Comparison of ENCODE assay signal across 9 cellular contexts in the genomic region with DNA sequence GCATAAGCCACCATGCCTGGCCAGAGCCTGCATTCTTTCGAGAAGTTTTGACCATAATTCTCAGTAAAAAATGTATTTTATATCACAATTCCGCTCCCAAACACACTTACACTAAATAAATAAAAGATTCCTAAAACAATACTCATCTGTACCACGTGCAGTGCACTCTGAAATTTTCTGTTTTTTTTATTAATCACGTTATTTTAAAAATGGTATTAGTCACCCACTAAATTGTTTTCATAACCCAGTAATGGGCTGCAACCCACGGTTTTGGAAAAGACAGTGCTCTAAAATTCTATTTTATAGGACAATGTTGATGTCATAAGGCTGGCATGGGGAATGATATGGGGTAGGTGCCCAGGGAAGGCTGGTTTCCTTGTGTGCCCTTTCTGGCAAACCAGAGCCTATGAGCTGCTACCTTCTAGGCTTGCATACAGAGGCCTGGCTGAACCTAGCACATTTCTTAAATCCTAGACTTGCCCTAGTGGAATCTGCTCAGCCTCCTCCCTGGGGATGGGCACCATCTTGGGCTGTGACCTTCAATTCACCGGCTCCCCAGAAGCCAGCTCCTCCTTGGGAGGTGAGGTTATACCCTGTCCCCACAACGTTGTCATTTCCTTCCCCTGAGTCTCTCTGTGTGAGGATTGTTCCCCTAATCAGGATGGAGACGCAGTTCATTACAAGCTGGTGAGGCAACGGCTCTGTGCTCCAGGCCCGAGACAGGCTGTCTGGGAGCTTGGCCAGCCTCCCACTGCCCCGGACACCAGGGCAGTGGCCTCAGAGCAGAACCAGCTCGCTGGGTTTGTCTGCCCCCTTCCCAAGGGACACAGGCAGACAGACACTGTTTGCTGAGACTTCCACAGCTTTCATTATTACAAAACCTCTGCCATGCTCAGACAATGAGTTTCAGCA.
DNase-seq lines count a peak whose midpoint lies in the region; ATAC-seq and TF ChIP-seq lines count a peak whose summit lies in the region.
"Had no signal": no experiment of that assay in that cellular context is flagged by ENCODE, and none has a peak within 500 bp of the region (broad histone marks: within the 10 kb centered on the region; RNA-seq: fewer than 3 reads in every experiment).

No MANE protein-coding gene starts in this region.

- no peaks in the 10 kb centered on the region for H3K36me3 ChIP-seq in ovary

- no peak for TF ChIP-seq CTCF in astrocyte of the cerebellum (IDR thresholded peaks at IDR 0.05; ENCODE audit: low read depth, low read length, missing control alignments)
- no peak for TF ChIP-seq CTCF in ovary (IDR thresholded peaks at IDR 0.05)

- DNase-seq in GM03348 (ENCODE audit: low spot score) = peak; percentile 87
- peak; percentile 43 for DNase-seq in astrocyte of the cerebellum (ENCODE audit: low read depth)
- DNase-seq in left ventricle myocardium superior = peak; percentile 74
- DNase-seq in skeletal muscle cell (ENCODE audit: low read depth) = peak; percentile 82
- DNase-seq in stimulated activated CD4-positive, alpha-beta T cell treated with anti-CD3 and anti-CD28 coated beads, Interleukin-12 subunit alpha, Interleukin-12 subunit beta, amount 100 ng/mL, for 4 hours = no peak
- no peak for DNase-seq in stimulated activated CD4-positive, alpha-beta T cell treated with anti-CD3 and anti-CD28 coated beads, Interleukin-4, amount 100 ng/mL, for 1 hour
- no peak for DNase-seq in ovary
- DNase-seq: T-helper 1 cell had no signal

- peaks cover 14% of the 10 kb centered on the region for H3K27me3 Mint-ChIP-seq in activated T-helper 17 cell treated with anti-CD3 and anti-CD28 coated beads, Interleukin-2, amount 50 U/mL, for 72 hours

- H3K27ac Mint-ChIP-seq in activated T-helper 17 cell treated with anti-CD3 and anti-CD28 coated beads, Interleukin-2, amount 50 U/mL, for 72 hours = no peak overlapping the region

- no peak for TF ChIP-seq POLR2A in ovary (IDR thresholded peaks at IDR 0.05)

- TF ChIP-seq EP300 in ovary (IDR thresholded peaks at IDR 0.05) = no peak

- H3K36me3 Mint-ChIP-seq in activated T-helper 17 cell treated with anti-CD3 and anti-CD28 coated beads, Interleukin-2, amount 50 U/mL, for 72 hours (ENCODE audit: low read depth) = no peaks in the 10 kb centered on the region

- no peaks in the 10 kb centered on the region for H3K9me3 ChIP-seq in ovary

- H3K4me3 Mint-ChIP-seq in activated T-helper 17 cell treated with anti-CD3 and anti-CD28 coated beads, Interleukin-2, amount 50 U/mL, for 72 hours = no peak overlapping the region

- peak; percentile 91 for ATAC-seq in left ventricle myocardium superior
- ATAC-seq in activated T-helper 17 cell treated with anti-CD3 and anti-CD28 coated beads, Interleukin-2, amount 50 U/mL, for 72 hours (replicated peaks) = no peak

- H3K4me3 ChIP-seq in astrocyte of the cerebellum (ENCODE audit: low read depth, low read length) (no peak overlapping the region), skeletal muscle cell (ENCODE audit: low read depth, low read length) (no peak overlapping the region), ovary (no peak overlapping the region)

- H3K9me3 Mint-ChIP-seq in activated T-helper 17 cell treated with anti-CD3 and anti-CD28 coated beads, Interleukin-2, amount 50 U/mL, for 72 hours = no peaks in the 10 kb centered on the region

- peaks cover 4% of the 10 kb centered on the region for H3K4me1 ChIP-seq in ovary (ENCODE audit: insufficient read depth)

- intact Hi-C loops in left ventricle myocardium superior (cut with micrococcal nuclease) (no loop called here), ovary (cut with DNase I) (no loop called here)

- in situ Hi-C loops in astrocyte of the cerebellum (cut with HindIII; ENCODE audit: low sequenced_read_pairs) = no loop called here

- WGBS in ovary, 3 donors = 17 to 29% (median 19%) methylated on average over 12 of the region's 12 CpGs

- H3K27ac ChIP-seq in ovary = no peak overlapping the region

- H3K4me1 Mint-ChIP-seq in activated T-helper 17 cell treated with anti-CD3 and anti-CD28 coated beads, Interleukin-2, amount 50 U/mL, for 72 hours = no peaks in the 10 kb centered on the region

- no peaks in the 10 kb centered on the region for H3K27me3 ChIP-seq in ovary

Comparison
In these comparisons a context has a peak if more than half of its experiments do, and no peak if none do; other contexts are left out.
1. DNase-seq: peak in GM03348 (single experiment), astrocyte of the cerebellum (single experiment), left ventricle myocardium superior (single experiment) and skeletal muscle cell (single experiment); none in stimulated activated CD4-positive, alpha-beta T cell treated with anti-CD3 and anti-CD28 coated beads, Interleukin-12 subunit alpha, Interleukin-12 subunit beta, amount 100 ng/mL, for 4 hours (single experiment), stimulated activated CD4-positive, alpha-beta T cell treated with anti-CD3 and anti-CD28 coated beads, Interleukin-4, amount 100 ng/mL, for 1 hour (single experiment) and ovary (0 of 5).